ENCODE assay signal across 9 cellular contexts in genomic region chr11:64331569-64332371, GRCh38. TPM values are rescaled to one million over a fixed set of nuclear protein-coding genes. Genes with fewer than 3 reads are reported as not detected.
DNase-seq lines count a peak whose midpoint lies in the region; ATAC-seq, FAIRE-seq and TF ChIP-seq lines count a peak whose summit lies in the region.
"Had no signal": no experiment of that assay in that cellular context is flagged by ENCODE, and none has a peak within 500 bp of the region (broad histone marks: within the 10 kb centered on the region; RNA-seq: fewer than 3 reads in every experiment).

No MANE protein-coding gene starts in this region.

- DNase-seq in activated T-cell treated with anti-CD3 and anti-CD28 coated beads for 1 hour (ENCODE audit: low read depth): peak; percentile 45
- peak; percentile 85 for DNase-seq in fibroblast of pulmonary artery (ENCODE audit: low read depth)
- DNase-seq in pancreas: peak; percentile 72 to 92 (median 84)
- DNase-seq in NCI-H526 treated with DMSO at 0.1 percent for 48 hours (lab: John Stamatoyannopoulos, UW): no peak

- FAIRE-seq in pancreas (lab: Jason Lieb, UNC): no peak
- FAIRE-seq: islet of Langerhans had no signal

- H4K20me1 ChIP-seq in OCI-LY3 (ENCODE audit: insufficient read depth, low read length): 0 out of 2 replicates have a peak, but pooled peaks cover 3% of the 10 kb centered on the region

- no peaks in the 10 kb centered on the region for H3K27me3 ChIP-seq in OCI-LY3 (ENCODE audit: low read depth, low read length)
- H3K27me3 ChIP-seq in pancreas: no peaks in the 10 kb centered on the region

- H3K4me2 ChIP-seq in OCI-LY3 (ENCODE audit: low read length): peak overlapping the region; percentile 67

- TF ChIP-seq CTCF in GM12872 (IDR thresholded peaks at IDR 0.05; ENCODE audit: insufficient read depth, low read depth, low read length) (peak; percentile 83), OCI-LY3 (IDR thresholded peaks at IDR 0.05; ENCODE audit: low read depth, low read length) (peak; percentile 79), fibroblast of pulmonary artery (IDR thresholded peaks at IDR 0.05; ENCODE audit: low read length, missing control alignments) (peak; percentile 77), pancreas (IDR thresholded peaks at IDR 0.05) (peak in 2 of 4 donors; percentile 9 to 30)

- H2AFZ ChIP-seq in OCI-LY3 (ENCODE audit: low read depth, low read length): no peak overlapping the region

- intact Hi-C loops in pancreas (cut with DNase I): no loop called here

- WGBS in pancreas, 2 donors: 28% methylated on average over 18 to 20 of the region's 20 CpGs

- no peaks in the 10 kb centered on the region for H3K79me2 ChIP-seq in OCI-LY3 (ENCODE audit: low read length)

- peak overlapping the region; percentile 33; the same call in 1 of the 2 replicates for H3K9ac ChIP-seq in OCI-LY3 (ENCODE audit: low read length)

- H3K27ac ChIP-seq in OCI-LY3 (ENCODE audit: low read length) (peak overlapping the region; percentile 0; the same call in 1 of the 2 replicates), pancreas (peak overlapping the region; percentile 22 to 53 (median 52))

- H3K36me3 ChIP-seq in OCI-LY3 (replicated peaks; ENCODE audit: low read depth, low read length): peaks cover 13% of the 10 kb centered on the region
- H3K36me3 ChIP-seq in pancreas: no peaks in the 10 kb centered on the region

- H3K4me3 ChIP-seq in OCI-LY3 (ENCODE audit: low read length) (peak overlapping the region; percentile 25), fibroblast of pulmonary artery (replicated peaks; ENCODE audit: low read depth, low read length) (no peak overlapping the region), pancreas (no peak overlapping the region)

- H3K9me3 ChIP-seq in OCI-LY3 (ENCODE audit: insufficient read depth, low read length) (0 out of 2 replicates have a peak, but pooled peaks cover 2% of the 10 kb centered on the region), pancreas (no peaks in the 10 kb centered on the region)

- ATAC-seq in HG02981 (IDR thresholded peaks at IDR 0.05; ENCODE audit: unreplicated experiment) (peak; percentile 53), pancreas (peak; percentile 75 to 84 (median 82)), GM19467 (IDR thresholded peaks at IDR 0.05; ENCODE audit: unreplicated experiment) (no peak)

- H3K4me1 ChIP-seq in OCI-LY3 (ENCODE audit: low read length) (peaks cover 31% of the 10 kb centered on the region), pancreas (peaks cover 4 to 12% (median 8%) of the 10 kb centered on the region in 3 donors)

RNA-seq across cellular contexts. Expression of gene CCDC88B, which starts 8.2 kb away (rescaled TPM):
- 10 to 100 TPM in 1 of 6 donors, 1 to 10 TPM in 5; 3.0 to 11.2 (median 4.7) TPM for total RNA-seq in pancreas
- polyA plus RNA-seq in pancreas: 10 to 100 TPM; 31.0 to 50.0 TPM

RNA-seq across cellular contexts. Expression of gene PRDX5, which starts 13.8 kb away (rescaled TPM):
- total RNA-seq in pancreas: 100 to 1,000 TPM in 1 of 6 donors, 10 to 100 TPM in 5; 59.0 to 102 (median 80.6) TPM
- polyA plus RNA-seq in pancreas: 100 to 1,000 TPM; 204 to 245 TPM

RNA-seq across cellular contexts. Expression of gene TRMT112, which starts 14.4 kb away (rescaled TPM):
- total RNA-seq in pancreas: 10 to 100 TPM; 53.3 to 85.0 (median 65.6) TPM
- polyA plus RNA-seq in pancreas: 100 to 1,000 TPM; 150 to 157 TPM

RNA-seq across cellular contexts. Expression of gene ESRRA, which starts 26.4 kb away (rescaled TPM):
- total RNA-seq in pancreas: 10 to 100 TPM; 28.0 to 50.7 (median 37.9) TPM
- 10 to 100 TPM; 61.0 to 62.3 TPM for polyA plus RNA-seq in pancreas

RNA-seq across cellular contexts. Expression of gene RPS6KA4, which starts 27.2 kb away (rescaled TPM):
- 10 to 100 TPM in 2 of 6 donors, 1 to 10 TPM in 4; 7.4 to 16.3 (median 9.0) TPM for total RNA-seq in pancreas
- 10 to 100 TPM; 15.4 to 18.8 TPM for polyA plus RNA-seq in pancreas
